22 cellular contexts compared by ENCODE assay signal in the genomic region with DNA sequence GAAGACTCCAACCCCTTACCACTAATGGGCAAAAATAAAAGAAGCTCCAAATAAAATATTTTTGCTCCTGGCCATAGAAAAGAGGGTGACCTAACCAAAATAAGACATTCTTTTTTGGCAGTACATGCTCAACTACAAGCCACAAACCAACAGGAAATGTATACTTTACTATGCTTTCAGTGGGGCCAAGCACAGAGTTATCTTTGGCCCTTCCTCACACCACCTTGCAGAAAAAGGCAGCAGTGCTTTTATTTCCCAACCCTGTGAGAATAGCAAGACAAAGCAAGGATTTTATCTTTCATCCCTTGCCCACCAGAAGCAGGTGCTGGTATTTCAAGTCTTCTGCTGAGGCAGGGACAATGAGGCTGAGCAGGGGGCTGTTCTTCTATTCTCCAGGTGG.
"Had no signal": no experiment of that assay in that cellular context is flagged by ENCODE, and none has a peak within 500 bp of the region (broad histone marks: within the 10 kb centered on the region; RNA-seq: fewer than 3 reads in every experiment).

No MANE protein-coding gene starts in this region.

- H3K4me3 ChIP-seq: coronary artery, lower lobe of right lung, pancreas, smooth muscle cell, suprapubic skin, transverse colon, upper lobe of right lung, uterus had no signal

- ATAC-seq: effector memory CD8-positive, alpha-beta T cell; left ventricle myocardium superior; lower lobe of right lung; natural killer cell; pancreas; sciatic nerve; stimulated activated naive CD8-positive, alpha-beta T cell treated with anti-CD3 and anti-CD28 coated beads, Interleukin-15, amount 100 ng/mL, for 72 hours; upper lobe of right lung had no signal

- H3K27me3 ChIP-seq: neutrophil, pancreas, suprapubic skin, transverse colon, upper lobe of right lung, uterus had no signal

- H3K4me2 ChIP-seq: smooth muscle cell had no signal

- H3K27ac Mint-ChIP-seq: effector memory CD8-positive, alpha-beta T cell; natural killer cell; progenitor cell of endocrine pancreas; stimulated activated naive CD8-positive, alpha-beta T cell treated with anti-CD3 and anti-CD28 coated beads, Interleukin-15, amount 100 ng/mL, for 72 hours had no signal

- H3K4me1 Mint-ChIP-seq: natural killer cell; stimulated activated naive CD8-positive, alpha-beta T cell treated with anti-CD3 and anti-CD28 coated beads, Interleukin-15, amount 100 ng/mL, for 72 hours had no signal

- H3K27ac ChIP-seq: coronary artery, lower lobe of right lung, neutrophil, pancreas, suprapubic skin, transverse colon, upper lobe of right lung, uterus had no signal

- H3K27me3 Mint-ChIP-seq: effector memory CD8-positive, alpha-beta T cell; progenitor cell of endocrine pancreas; stimulated activated naive CD8-positive, alpha-beta T cell treated with anti-CD3 and anti-CD28 coated beads, Interleukin-15, amount 100 ng/mL, for 72 hours had no signal

- H3K9me3 ChIP-seq: lower lobe of right lung, neutrophil, pancreas, suprapubic skin, transverse colon, upper lobe of right lung, uterus had no signal

- H3K4me1 ChIP-seq: lower lobe of right lung, pancreas, suprapubic skin, transverse colon, upper lobe of right lung, uterus had no signal

- H3K36me3 Mint-ChIP-seq: natural killer cell had no signal

- H3K4me3 Mint-ChIP-seq: effector memory CD8-positive, alpha-beta T cell; natural killer cell; stimulated activated naive CD8-positive, alpha-beta T cell treated with anti-CD3 and anti-CD28 coated beads, Interleukin-15, amount 100 ng/mL, for 72 hours had no signal

- DNase-seq: dermis blood vessel endothelial cell; effector memory CD8-positive, alpha-beta T cell; hypothalamus; left ventricle myocardium superior; lower lobe of right lung; natural killer cell; pancreas; stimulated activated CD4-positive, alpha-beta T cell treated with anti-CD3 and anti-CD28 coated beads, Interleukin-12 subunit alpha, Interleukin-12 subunit beta, amount 100 ng/mL, for 4 hours; stimulated activated CD4-positive, alpha-beta T cell treated with anti-CD3 and anti-CD28 coated beads, Interleukin-1b, Interleukin-23, amount 100 ng/mL, for 48 hours; stimulated activated CD4-positive, alpha-beta T cell treated with anti-CD3 and anti-CD28 coated beads, Interleukin-4, amount 100 ng/mL, for 1 hour; stimulated activated CD8-positive, alpha-beta memory T cell treated with anti-CD3 and anti-CD28 coated beads, Interleukin-4, amount 100 ng/mL, for 48 hours; stimulated activated naive CD4-positive, alpha-beta T cell; stimulated activated naive CD8-positive, alpha-beta T cell treated with anti-CD3 and anti-CD28 coated beads, Interleukin-15, amount 100 ng/mL, for 72 hours; transverse colon; upper lobe of right lung; uterus had no signal

- H3K36me3 ChIP-seq: lower lobe of right lung, neutrophil, pancreas, suprapubic skin, transverse colon, upper lobe of right lung, uterus had no signal
